In genomic region chr9:4997196-4997595, GRCh38 we compare ENCODE assay signal across 29 cellular contexts.
"Had no signal": no experiment of that assay in that cellular context is flagged by ENCODE, and none has a peak within 500 bp of the region (broad histone marks: within the 10 kb centered on the region; RNA-seq: fewer than 3 reads in every experiment).

No MANE protein-coding gene starts in this region.

- H3K27me3 Mint-ChIP-seq: activated CD4-positive, alpha-beta T cell treated with anti-CD3 and anti-CD28 coated beads, Interleukin-2, amount 10 ng/mL, durations not matched to agents 7 days and 5 days; dendritic cell treated with granulocyte-macrophage colony-stimulating factor and Interleukin-4, amounts not matched to agents 40 ng/mL and 50 ng/mL, for 4 days; stimulated activated memory B cell treated with anti-CD40 and anti-IgM and Interleukin-4, amounts not matched to agents 10 μg/mL and 1 μg/mL and 100 μg/mL, for 72 hours had no signal

- H3K4me3 ChIP-seq: adrenal gland, ascending aorta, gastroesophageal sphincter, right lobe of liver, SK-N-MC, thoracic aorta, upper lobe of left lung had no signal

- H3K4me1 Mint-ChIP-seq: mesothelial cell of epicardium had no signal

- H3K27me3 ChIP-seq: adrenal gland, ascending aorta, brain microvascular endothelial cell, gastroesophageal sphincter, right lobe of liver, upper lobe of left lung had no signal

- H3K9ac ChIP-seq: parathyroid adenoma had no signal

- H3K79me2 ChIP-seq: parathyroid adenoma had no signal

- H2AFZ ChIP-seq: parathyroid adenoma had no signal

- DNase-seq: activated CD4-positive, alpha-beta T cell treated with anti-CD3 and anti-CD28 coated beads, Interleukin-2, amount 10 ng/mL, durations not matched to agents 7 days and 5 days; activated CD4-positive, CD25-positive, alpha-beta regulatory T cell treated with anti-CD3 and anti-CD28 coated beads, Interleukin-2, amount 50 U/mL, for 72 hours; activated CD8-positive, alpha-beta memory T cell treated with anti-CD3 and anti-CD28 coated beads, Interleukin-2, amount 50 U/mL, for 48 hours; activated gamma-delta T cell; activated T-cell treated with anti-CD3 and anti-CD28 coated beads, Interleukin-2, amount 50 U/mL, for 72 hours; adrenal gland; brain microvascular endothelial cell; caudate nucleus; effector memory CD4-positive, alpha-beta T cell; head of caudate nucleus; left ventricle myocardium superior; mammary epithelial cell; natural killer cell; right lobe of liver; small intestine; stimulated activated CD4-positive, alpha-beta T cell treated with anti-CD3 and anti-CD28 coated beads, Interleukin-15, amount 100 ng/mL, for 24 hours; SW 1271; upper lobe of left lung; WERI-Rb-1 had no signal

- H3K9me3 Mint-ChIP-seq: activated naive CD4-positive, alpha-beta T cell treated with anti-CD3 and anti-CD28 coated beads, Interleukin-2, amount 50 U/mL, for 72 hours; natural killer cell had no signal

- H3K9me3 ChIP-seq: right lobe of liver had no signal

- H3K4me1 ChIP-seq: parathyroid adenoma, right lobe of liver had no signal

- H3K4me3 Mint-ChIP-seq: activated CD4-positive, alpha-beta T cell treated with anti-CD3 and anti-CD28 coated beads, Interleukin-2, amount 10 ng/mL, durations not matched to agents 7 days and 5 days; activated T-cell treated with anti-CD3 and anti-CD28 coated beads, Interleukin-2, amount 50 U/mL, for 72 hours; dendritic cell treated with granulocyte-macrophage colony-stimulating factor and Interleukin-4, amounts not matched to agents 40 ng/mL and 50 ng/mL, for 4 days; mesothelial cell of epicardium; natural killer cell; stimulated activated memory B cell treated with anti-CD40 and anti-IgM and Interleukin-4, amounts not matched to agents 10 μg/mL and 1 μg/mL and 100 μg/mL, for 72 hours had no signal

- H3K27ac Mint-ChIP-seq: activated CD4-positive, alpha-beta T cell treated with anti-CD3 and anti-CD28 coated beads, Interleukin-2, amount 10 ng/mL, durations not matched to agents 7 days and 5 days; activated naive CD4-positive, alpha-beta T cell treated with anti-CD3 and anti-CD28 coated beads, Interleukin-2, amount 50 U/mL, for 72 hours; activated T-cell treated with anti-CD3 and anti-CD28 coated beads, Interleukin-2, amount 50 U/mL, for 72 hours; dendritic cell treated with granulocyte-macrophage colony-stimulating factor and Interleukin-4, amounts not matched to agents 40 ng/mL and 50 ng/mL, for 4 days; mesothelial cell of epicardium; stimulated activated memory B cell treated with anti-CD40 and anti-IgM and Interleukin-4, amounts not matched to agents 10 μg/mL and 1 μg/mL and 100 μg/mL, for 72 hours had no signal

- ATAC-seq: activated naive CD4-positive, alpha-beta T cell treated with anti-CD3 and anti-CD28 coated beads, Interleukin-2, amount 50 U/mL, for 72 hours; activated T-cell treated with anti-CD3 and anti-CD28 coated beads, Interleukin-2, amount 50 U/mL, for 72 hours; esophagus mucosa; gastroesophageal sphincter; left ventricle myocardium superior; natural killer cell; right lobe of liver; stimulated activated memory B cell treated with anti-CD40 and anti-IgM and Interleukin-4, amounts not matched to agents 10 μg/mL and 1 μg/mL and 100 μg/mL, for 72 hours had no signal

- H3K27ac ChIP-seq: brain microvascular endothelial cell, gastroesophageal sphincter, parathyroid adenoma, right lobe of liver, SK-N-MC, upper lobe of left lung, WERI-Rb-1 had no signal
